Comparison of ENCODE assay signal across 1 cellular context in genomic region chr3:37820213-37820612, GRCh38.
TF ChIP-seq lines count a peak whose summit lies in the region.

No MANE protein-coding gene starts in this region.

TF ChIP-seq in SK-N-SH treated with all-trans-retinoic acid at 6 μM for 48 hours, 23 proteins besides CTCF, POLR2A, EP300 and RAD21 (continued from another document):
- TF ChIP-seq CSRNP3 (CRISPR knock-in tag; IDR thresholded peaks at IDR 0.05): no peak
- TF ChIP-seq CSDC2 (CRISPR knock-in tag; IDR thresholded peaks at IDR 0.05): no peak
- TF ChIP-seq ARNTL (CRISPR knock-in tag; IDR thresholded peaks at IDR 0.05; ENCODE audit: borderline replicate concordance, low read depth): no peak
- TF ChIP-seq GLIS3 (CRISPR knock-in tag; IDR thresholded peaks at IDR 0.05): no peak
- TF ChIP-seq ISL1 (CRISPR knock-in tag; IDR thresholded peaks at IDR 0.05): no peak
- TF ChIP-seq TSHZ2 (CRISPR knock-in tag; IDR thresholded peaks at IDR 0.05): no peak
- no peak for TF ChIP-seq TCF4 (CRISPR knock-in tag; IDR thresholded peaks at IDR 0.05; ENCODE audit: borderline replicate concordance)
